Comparison of ENCODE assay signal across 10 cellular contexts in genomic region chr1:67833595-67833926, GRCh38. TPM values are rescaled to one million over a fixed set of nuclear protein-coding genes. Genes with fewer than 3 reads are reported as not detected.
DNase-seq lines count a peak whose midpoint lies in the region; ATAC-seq, FAIRE-seq and TF ChIP-seq lines count a peak whose summit lies in the region.
"Had no signal": no experiment of that assay in that cellular context is flagged by ENCODE, and none has a peak within 500 bp of the region (broad histone marks: within the 10 kb centered on the region; RNA-seq: fewer than 3 reads in every experiment).

No MANE protein-coding gene starts in this region.

- in situ Hi-C loops in KBM-7 (cut with MboI; ENCODE audit: low pct_unique_long_range_greater_than_20kb, low sequenced_read_pairs): no loop called here

- H3K36me3 Mint-ChIP-seq in Caco-2 (ENCODE audit: insufficient read depth, unreplicated experiment): no peaks in the 10 kb centered on the region

- no peak for TF ChIP-seq RAD21 in H1 (IDR thresholded peaks at IDR 0.05 in 1 of 2, conservative IDR thresholded peaks at IDR 0.05 in 1 of 2; ENCODE audit: low read depth in 2 of 2, low read length in 2 of 2)

- no TSS peak for BruUV-seq in Caco-2 (replicated peaks; lab: Mats Ljungman, UMichigan)

- H2BK5ac ChIP-seq in H1 (ENCODE audit: low read depth, low read length): no peak overlapping the region

- H4K8ac ChIP-seq in H1 (ENCODE audit: extremely low read depth, insufficient read depth, low read length): peak overlapping the region; percentile 90

- no peak overlapping the region for H3K9ac ChIP-seq in H1 (replicated peaks in 1 of 4; ENCODE audit: extremely low read depth in 1 of 4, low read depth in 3 of 4, low read length in 3 of 4)

- H4K20me1 ChIP-seq in H1 (replicated peaks in 1 of 2; ENCODE audit: control insufficient read depth in 1 of 2, insufficient read depth in 2 of 2, low read length in 2 of 2): no peaks in the 10 kb centered on the region

- WGBS in H1 (ENCODE audit: extremely low coverage in 1 of 2, insufficient coverage in 1 of 2, insufficient read length in 1 of 2, insufficient replicate concordance in 2 of 2, low coverage in 1 of 2, low lambda C conversion rate in 2 of 2, missing lambda C conversion rate in 1 of 2), 2 experiments: 21% methylated on average over 20 of the region's 20 CpGs; no CpG with 5 or more reads in 1 of the 2 experiments

- H3K27me3 ChIP-seq in Caco-2 (replicated peaks; ENCODE audit: control insufficient read depth, insufficient read depth, low read length) (no peaks in the 10 kb centered on the region), MG63 (no peaks in the 10 kb centered on the region), H1 (replicated peaks in 1 of 4; ENCODE audit: control insufficient read depth in 3 of 4, extremely low read depth in 1 of 4, insufficient read depth in 3 of 4, low read length in 3 of 4) (peaks cover 3 to 22% (median 17%) of the 10 kb centered on the region in 4 experiments; a peak in 6 of 7 replicates)

- TF ChIP-seq CTCF in Caco-2 (IDR thresholded peaks at IDR 0.05; ENCODE audit: insufficient read depth in 1 of 2, low read depth in 1 of 2, low read length in 1 of 2, severe bottlenecking in 1 of 2, unreplicated experiment in 1 of 2) (no peak), H1 (IDR thresholded peaks at IDR 0.05; ENCODE audit: control extremely low read depth in 1 of 3, insufficient read depth in 1 of 3, low read depth in 1 of 3, low read length in 3 of 3) (no peak)

- DNase-seq in Caco-2: no peak
- peak; percentile 92 for DNase-seq in MG63
- no peak for DNase-seq in H1 (ENCODE audit: low read depth in 1 of 2, low spot score in 2 of 2)
- DNase-seq in myocyte (ENCODE audit: low read depth): peak; percentile 70
- DNase-seq in SIG-M5 (lab: John Stamatoyannopoulos, UW): no peak
- DNase-seq in KBM-7: no peak
- DNase-seq in NCI-H1436 (lab: John Stamatoyannopoulos, UW): no peak

- peaks cover 0 to 11% of the 10 kb centered on the region in 2 experiments; a peak in 2 of 4 replicates for H3K79me2 ChIP-seq in H1 (ENCODE audit: control insufficient read depth in 1 of 2, insufficient read depth in 2 of 2, low read length in 2 of 2)

- H2AFZ ChIP-seq in H1 (ENCODE audit: low read length): no peak overlapping the region

- CTCF ChIA-PET in Caco-2 (lab: Charles Lee) (interaction anchor here (0.6 kb wide), 1 partner anchor 67 kb away, joined by 5 read pairs; no protein-coding TSS in a partner anchor), H1 (lab: Charles Lee; ENCODE audit: partially characterized antibody) (interaction anchor here (2.6 to 5.8 kb wide), 2 partner anchors 17 to 67 kb away, joined by 9 to 34 read pairs; no protein-coding TSS in a partner anchor)

- peaks cover 7% of the 10 kb centered on the region for H3K23me2 ChIP-seq in H1 (ENCODE audit: low read depth, low read length)

- H2BK20ac ChIP-seq in H1 (ENCODE audit: low read length): no peak overlapping the region

- H3K4me3 ChIP-seq in Caco-2 (ENCODE audit: low read depth, low read length) (peak overlapping the region; percentile 41), MG63 (peak overlapping the region; percentile 94), H1 (ENCODE audit: extremely low read depth in 1 of 4, insufficient read depth in 2 of 4, low read depth in 3 of 4, low read length in 4 of 4) (peak overlapping the region; percentile 80 to 94 (median 85); a peak in 6 of 8 replicates)

- H3K27ac Mint-ChIP-seq in Caco-2 (ENCODE audit: unreplicated experiment): no peak overlapping the region

- TF ChIP-seq POLR2A in H1 (IDR thresholded peaks at IDR 0.05; ENCODE audit: control extremely low read depth in 1 of 2, low read depth in 2 of 2, low read length in 2 of 2): no peak

- no peak overlapping the region for H3K23ac ChIP-seq in H1 (ENCODE audit: insufficient read length)

- H3K27ac ChIP-seq in H1 (ENCODE audit: low read depth, low read length): no peak overlapping the region
- H3K27ac ChIP-seq: HL-60, neutrophil had no signal

- no peak for TF ChIP-seq EP300 in H1 (IDR thresholded peaks at IDR 0.05; ENCODE audit: borderline replicate concordance in 1 of 2, low read depth in 2 of 2, low read length in 2 of 2)

- H3K36me3 ChIP-seq in Caco-2 (ENCODE audit: control insufficient read depth, insufficient read depth, low read length) (no peaks in the 10 kb centered on the region), MG63 (peaks cover 28% of the 10 kb centered on the region), H1 (ENCODE audit: control insufficient read depth in 2 of 4, insufficient read depth in 4 of 4, low read length in 3 of 4) (no peaks in the 10 kb centered on the region)
- H3K36me3 ChIP-seq: neutrophil had no signal

- no peaks in the 10 kb centered on the region for H3K4me1 Mint-ChIP-seq in Caco-2 (ENCODE audit: low read depth, unreplicated experiment)

- H3K9me3 ChIP-seq in Caco-2 (no peaks in the 10 kb centered on the region), MG63 (no peaks in the 10 kb centered on the region), H1 (ENCODE audit: insufficient read depth in 2 of 2, low read depth in 1 of 2, low read length in 1 of 2) (no peaks in the 10 kb centered on the region)
- H3K9me3 ChIP-seq: neutrophil had no signal

- H3K4me1 ChIP-seq in Caco-2 (peaks cover 3% of the 10 kb centered on the region), H1 (replicated peaks in 1 of 4; ENCODE audit: control insufficient read depth in 3 of 4, insufficient read depth in 4 of 4, low read length in 3 of 4) (peaks cover 2 to 11% (median 5%) of the 10 kb centered on the region in 4 experiments; a peak in 6 of 7 replicates)

- H3K4me2 ChIP-seq in H1 (ENCODE audit: insufficient read depth in 1 of 2, low read depth in 2 of 2, low read length in 2 of 2): peak overlapping the region; percentile 99

- no peak for ATAC-seq in GM18867 (IDR thresholded peaks at IDR 0.05; ENCODE audit: unreplicated experiment)

- intact Hi-C loops in Caco-2 (cut with micrococcal nuclease; ENCODE audit: unreplicated experiment): loop anchor here (5.0 kb wide), 2 partner anchors 66 to 301 kb away; no protein-coding TSS in a partner anchor

- no peak overlapping the region for H2AK5ac ChIP-seq in H1 (ENCODE audit: low read depth, low read length)

- H3K27me3 Mint-ChIP-seq in Caco-2 (ENCODE audit: insufficient read depth, unreplicated experiment): no peaks in the 10 kb centered on the region

- POLR2A ChIA-PET in Caco-2 (lab: Charles Lee): no interaction called here
- POLR2A ChIA-PET in H1 (lab: Charles Lee; ENCODE audit: partially characterized antibody): no interaction called here

- no peaks in the 10 kb centered on the region for H3K79me1 ChIP-seq in H1 (ENCODE audit: low read depth, low read length)

- H4K5ac ChIP-seq in H1 (ENCODE audit: insufficient read length, low read depth, low read length): no peak overlapping the region

- H3K18ac ChIP-seq in H1 (ENCODE audit: extremely low read depth, low read length): peak overlapping the region; percentile 9; the same call in 1 of the 2 replicates

- peak overlapping the region; percentile 20 for H4K91ac ChIP-seq in H1 (replicated peaks; ENCODE audit: insufficient read length, low read length)

- no peak overlapping the region for H2BK15ac ChIP-seq in H1 (ENCODE audit: low read length)

- H3K56ac ChIP-seq in H1 (replicated peaks; ENCODE audit: insufficient read length, low read depth, low read length): no peak overlapping the region

- H3K4me3 Mint-ChIP-seq in Caco-2 (ENCODE audit: unreplicated experiment): peak overlapping the region; percentile 92

- H3K4ac ChIP-seq in H1 (replicated peaks; ENCODE audit: insufficient read length, low read depth, low read length): no peak overlapping the region

- no peak overlapping the region for H3K14ac ChIP-seq in H1 (ENCODE audit: insufficient read length)

- H2BK12ac ChIP-seq in H1 (ENCODE audit: low read depth, low read length): no peak overlapping the region; the same call in 1 of the 2 replicates

- no peak for FAIRE-seq in H1 (lab: Jason Lieb, UNC)

- no peaks in the 10 kb centered on the region for H3K9me3 Mint-ChIP-seq in Caco-2 (ENCODE audit: unreplicated experiment)

- no peak overlapping the region for H2BK120ac ChIP-seq in H1 (replicated peaks; ENCODE audit: low read depth, low read length)

RNA-seq across cellular contexts. Expression of gene GNG12, which starts 0.3 kb away (rescaled TPM):
- total RNA-seq in Caco-2 (2022) (12.0 and 12.5 TPM in 2 replicates), myocyte (60.5 and 62.6 TPM in 2 replicates)
- total RNA-seq in MG63 (2014; rRNA removed; shearing (Covaris generic); ENCODE audit: low replicate concordance): 224 and 362 TPM in 2 replicates
- total RNA-seq in H1 (2021; fragmentation: NEBNext Ultra II Directional; extraction: Animal tissue kit (Norgen Biotek cat#: 25700)): 34.5 and 35.8 TPM in 2 replicates
- polyA plus RNA-seq in H1 (2011; rRNA removed): 5.9 and 11.4 TPM in 2 replicates
- 9.9 TPM for polyA plus RNA-seq in H1 (2011; cell fraction: cytosol; rRNA removed)
- polyA plus RNA-seq in H1 (2011; cell fraction: nucleus; rRNA removed): 4.6 TPM
- 6.6 to 11.7 TPM (median 8.6 TPM) in 4 replicates for polyA plus RNA-seq in H1 (2012, experiment 1 of 2)
- polyA plus RNA-seq in H1 (2012, experiment 2 of 2): 2.3 TPM
- polyA plus RNA-seq in H1 (2013, experiment 1 of 2): 28.6 TPM
- polyA plus RNA-seq in H1 (2013, experiment 2 of 2): 27.0 TPM
- 13.5 and 18.4 TPM in 2 replicates for polyA minus RNA-seq in H1 (2011; rRNA and poly(A)+ RNA removed)
- polyA minus RNA-seq in H1 (2011; cell fraction: cytosol; rRNA and poly(A)+ RNA removed): 8.5 TPM
- polyA minus RNA-seq in H1 (2011; cell fraction: nucleus; rRNA and poly(A)+ RNA removed): 20.1 TPM
- polyA plus RNA-seq in myocyte (2012): 37.0 TPM

Comparison
In these comparisons a context has a peak if more than half of its experiments do, and no peak if none do; other contexts are left out.
1. DNase-seq: peak in MG63 (single experiment) and myocyte (single experiment); none in Caco-2 (0 of 2), H1 (0 of 2), SIG-M5 (single experiment), KBM-7 (single experiment) and NCI-H1436 (single experiment).
2. H3K4me3 ChIP-seq: peak in every context shown above with its lines; median percentile 94 in MG63; 85 in H1; 41 in Caco-2.